ENCODE assay signal across 23 cellular contexts in the genomic region with DNA sequence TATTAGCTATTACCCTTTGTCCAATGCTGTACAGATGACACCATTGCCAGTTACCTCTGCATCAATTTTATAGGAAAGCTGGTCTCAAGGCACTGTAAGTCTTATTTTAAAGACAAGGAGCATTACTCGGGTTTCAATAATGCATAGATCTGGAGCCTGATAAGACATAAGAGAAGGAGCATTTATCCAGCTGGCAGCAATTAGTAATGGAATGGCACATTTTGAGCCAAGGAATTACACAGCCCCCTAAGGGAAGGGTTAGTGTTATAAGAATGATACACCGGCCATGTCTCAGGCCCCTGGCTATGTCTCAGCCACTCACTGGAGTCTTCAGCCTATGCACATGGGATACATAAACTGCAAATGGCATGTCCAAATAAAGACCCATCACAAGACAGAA.
"Had no signal": no experiment of that assay in that cellular context is flagged by ENCODE, and none has a peak within 500 bp of the region (broad histone marks: within the 10 kb centered on the region; RNA-seq: fewer than 3 reads in every experiment).

No MANE protein-coding gene starts in this region.

- H3K27me3 ChIP-seq: breast epithelium, colonic mucosa, SJCRH30 had no signal

- H3K4me1 ChIP-seq: breast epithelium, colonic mucosa, SJCRH30 had no signal

- H3K9me3 ChIP-seq: colonic mucosa had no signal

- DNase-seq: activated CD4-positive, alpha-beta T cell treated with anti-CD3 and anti-CD28 coated beads for 48 hours; activated CD4-positive, alpha-beta T cell treated with anti-CD3 and anti-CD28 coated beads, Interleukin-2, amount 50 U/mL, for 4 hours; activated CD4-positive, CD25-positive, alpha-beta regulatory T cell treated with anti-CD3 and anti-CD28 coated beads, Interleukin-2, amount 50 U/mL, for 72 hours; activated CD8-positive, alpha-beta memory T cell treated with anti-CD3 and anti-CD28 coated beads, Interleukin-2, amount 50 U/mL, for 48 hours; activated CD8-positive, alpha-beta T cell treated with anti-CD3 and anti-CD28 coated beads, Interleukin-2, amount 10 ng/mL, durations not matched to agents 7 days and 5 days; activated naive CD4-positive, alpha-beta T cell treated with anti-CD3 and anti-CD28 coated beads, Interleukin-2, amount 50 U/mL, for 16 hours; activated naive CD8-positive, alpha-beta T cell treated with anti-CD3 and anti-CD28 coated beads, Interleukin-2, amount 10 ng/mL, durations not matched to agents 7 days and 5 days; activated T-cell treated with anti-CD3 and anti-CD28 coated beads, Interleukin-2, amount 50 U/mL, for 1 hour; aorta; caudate nucleus; colonic mucosa; Kasumi-1; NCI-H1048; NCI-H146; NCI-H187 treated with DMSO at 0.1 percent for 48 hours; NCI-H2081 treated with DMSO at 0.1 percent for 48 hours; NCI-H510A treated with DMSO at 0.1 percent for 48 hours; NCI-H69; RPMI8226; SJCRH30; T-helper 17 cell; T-helper 9 cell had no signal

- H3K4me3 ChIP-seq: breast epithelium, colonic mucosa, SJCRH30 had no signal

- H3K36me3 ChIP-seq: breast epithelium, colonic mucosa, SJCRH30 had no signal

- H3K27ac ChIP-seq: breast epithelium, colonic mucosa, SJCRH30 had no signal
